18 cellular contexts compared by ENCODE assay signal in the genomic region with DNA sequence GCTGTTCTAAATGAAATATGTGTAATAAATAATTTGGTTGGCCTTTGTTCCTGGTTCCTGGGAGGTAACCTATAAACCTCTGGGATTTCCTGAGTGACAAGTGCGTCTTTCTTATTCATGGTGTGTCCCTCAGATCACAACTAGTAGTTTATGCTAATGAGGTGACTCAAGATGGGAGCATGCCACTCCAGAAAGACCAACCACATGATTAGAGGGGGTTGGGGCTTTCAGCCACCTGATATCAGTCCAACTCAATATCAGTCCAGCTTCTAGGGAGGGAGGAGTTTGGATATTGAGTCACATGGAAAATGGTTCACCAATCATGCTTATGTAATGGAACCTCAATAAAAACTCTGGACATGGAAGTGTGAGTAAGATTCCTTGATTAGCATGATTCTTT.
"Had no signal": no experiment of that assay in that cellular context is flagged by ENCODE, and none has a peak within 500 bp of the region (broad histone marks: within the 10 kb centered on the region; RNA-seq: fewer than 3 reads in every experiment).

No MANE protein-coding gene starts in this region.

- H3K27me3 ChIP-seq: body of pancreas, neural progenitor cell, sigmoid colon, testis, vagina had no signal

- H3K4me2 ChIP-seq: neural progenitor cell, smooth muscle cell had no signal

- H3K36me3 ChIP-seq: left ventricle myocardium inferior, neural progenitor cell, sigmoid colon, vagina, WERI-Rb-1 had no signal

- H3K4me3 ChIP-seq: body of pancreas, left ventricle myocardium inferior, neural progenitor cell, sigmoid colon, smooth muscle cell, testis, vagina had no signal

- H3K9me3 ChIP-seq: body of pancreas, testis, vagina had no signal

- H3K27me3 Mint-ChIP-seq: type B pancreatic cell had no signal

- H3K27ac Mint-ChIP-seq: activated naive CD8-positive, alpha-beta T cell; naive thymus-derived CD8-positive, alpha-beta T cell; neural progenitor cell; stimulated activated memory B cell treated with anti-CD40 and anti-IgM and Interleukin-4, amounts not matched to agents 10 μg/mL and 1 μg/mL and 100 μg/mL, for 72 hours; type B pancreatic cell had no signal

- H2AFZ ChIP-seq: neural progenitor cell had no signal

- H3K36me3 Mint-ChIP-seq: neural progenitor cell; stimulated activated memory B cell treated with anti-CD40 and anti-IgM and Interleukin-4, amounts not matched to agents 10 μg/mL and 1 μg/mL and 100 μg/mL, for 72 hours; type B pancreatic cell had no signal

- H3K4me1 Mint-ChIP-seq: naive thymus-derived CD8-positive, alpha-beta T cell; neural progenitor cell; stimulated activated memory B cell treated with anti-CD40 and anti-IgM and Interleukin-4, amounts not matched to agents 10 μg/mL and 1 μg/mL and 100 μg/mL, for 72 hours had no signal

- H3K9ac ChIP-seq: neural progenitor cell had no signal

- DNase-seq: activated CD4-positive, CD25-positive, alpha-beta regulatory T cell treated with anti-CD3 and anti-CD28 coated beads, Interleukin-2, amount 50 U/mL, for 72 hours; activated T-cell treated with anti-CD3 and anti-CD28 coated beads, Interleukin-2, amount 50 U/mL, for 1 hour; amygdala; body of pancreas; foreskin melanocyte; left ventricle myocardium inferior; naive thymus-derived CD8-positive, alpha-beta T cell; retina; sigmoid colon; stimulated activated CD4-positive, alpha-beta T cell treated with anti-CD3 and anti-CD28 coated beads, Interleukin-15, amount 100 ng/mL, for 24 hours; testis; WERI-Rb-1 had no signal

- H3K4me3 Mint-ChIP-seq: activated naive CD8-positive, alpha-beta T cell; naive thymus-derived CD8-positive, alpha-beta T cell; neural progenitor cell; stimulated activated memory B cell treated with anti-CD40 and anti-IgM and Interleukin-4, amounts not matched to agents 10 μg/mL and 1 μg/mL and 100 μg/mL, for 72 hours; type B pancreatic cell had no signal

- H3K27ac ChIP-seq: body of pancreas, left ventricle myocardium inferior, neural progenitor cell, sigmoid colon, testis, vagina, WERI-Rb-1 had no signal

- H3K4me1 ChIP-seq: body of pancreas, left ventricle myocardium inferior, neural progenitor cell, sigmoid colon, testis, vagina had no signal
